In genomic region chr11:120381401-120381800, GRCh38 we compare ENCODE assay signal across 24 cellular contexts. TPM values are rescaled to one million over a fixed set of nuclear protein-coding genes. Genes with fewer than 3 reads are reported as not detected.
DNase-seq lines count a peak whose midpoint lies in the region; ATAC-seq, FAIRE-seq and TF ChIP-seq lines count a peak whose summit lies in the region.
"Had no signal": no experiment of that assay in that cellular context is flagged by ENCODE, and none has a peak within 500 bp of the region (broad histone marks: within the 10 kb centered on the region; RNA-seq: fewer than 3 reads in every experiment).

No MANE protein-coding gene starts in this region.

- FAIRE-seq in HepG2 (lab: Jason Lieb, UNC) = no peak
- FAIRE-seq in astrocyte (lab: Jason Lieb, UNC) = peak; percentile 78
- FAIRE-seq: GM12878 had no signal

- WGBS in HepG2 (ENCODE audit: low lambda C conversion rate) = 30% methylated on average over 7 of the region's 7 CpGs
- WGBS in right lobe of liver (ENCODE audit: insufficient coverage, low coverage, low lambda C conversion rate, missing lambda C conversion rate) = 58% methylated on average over 7 of the region's 7 CpGs

- H3K4me1 ChIP-seq in HepG2 (ENCODE audit: insufficient read depth, low read length) (peaks cover 48% of the 10 kb centered on the region), right lobe of liver (peaks cover 0 to 28% (median 2%) of the 10 kb centered on the region in 4 donors), astrocyte (ENCODE audit: insufficient read depth, low read length) (peaks cover 8% of the 10 kb centered on the region), fibroblast of lung (ENCODE audit: control insufficient read depth, extremely low read depth, insufficient read depth, low read length) (peaks cover 8% of the 10 kb centered on the region)

- no peak overlapping the region for H3K27ac Mint-ChIP-seq in astrocyte (ENCODE audit: unreplicated experiment)
- H3K27ac Mint-ChIP-seq: CD4-positive, alpha-beta memory T cell had no signal

- TF ChIP-seq POLR2A in HepG2 (IDR thresholded peaks at IDR 0.05; ENCODE audit: insufficient read depth in 1 of 2, low read depth in 2 of 2, low read length in 2 of 2) (no peak), right lobe of liver (IDR thresholded peaks at IDR 0.05) (no peak)

- H3K27me3 ChIP-seq in HepG2 (ENCODE audit: control insufficient read depth in 1 of 2, insufficient read depth in 2 of 2, low read length in 2 of 2) (no peaks in the 10 kb centered on the region), right lobe of liver (no peaks in the 10 kb centered on the region), astrocyte (ENCODE audit: insufficient read depth, low read length) (no peaks in the 10 kb centered on the region), fibroblast of lung (ENCODE audit: control insufficient read depth, insufficient read depth, low read length) (no peaks in the 10 kb centered on the region)
- H3K27me3 ChIP-seq: MG63 had no signal

- H3K36me3 Mint-ChIP-seq in astrocyte (ENCODE audit: low read depth, unreplicated experiment) = peaks cover 8% of the 10 kb centered on the region
- H3K36me3 Mint-ChIP-seq: CD4-positive, alpha-beta memory T cell had no signal

- POLR2A ChIA-PET in HepG2 (lab: Yijun Ruan, JAX) = interaction anchor here (0.8 kb wide), 1 partner anchor 35 kb away, joined by 3 read pairs; no protein-coding TSS in a partner anchor

- H3K36me3 ChIP-seq in HepG2 (replicated peaks in 1 of 2; ENCODE audit: control insufficient read depth in 1 of 2, insufficient read depth in 2 of 2, low read length in 2 of 2) = no peaks in the 10 kb centered on the region
- H3K36me3 ChIP-seq in right lobe of liver = no peaks in the 10 kb centered on the region
- H3K36me3 ChIP-seq in astrocyte (ENCODE audit: insufficient read depth, low read length) = no peaks in the 10 kb centered on the region
- no peaks in the 10 kb centered on the region for H3K36me3 ChIP-seq in fibroblast of lung (ENCODE audit: control insufficient read depth, insufficient read depth, low read length)

- TF ChIP-seq EP300 in HepG2 (IDR thresholded peaks at IDR 0.05; ENCODE audit: low read depth in 2 of 2, low read length in 2 of 2) (no peak), HepG2 (CRISPR knock-in tag; IDR thresholded peaks at IDR 0.05; ENCODE audit: borderline replicate concordance) (no peak)

- TF ChIP-seq CTCF in HepG2 (CRISPR knock-in tag; IDR thresholded peaks at IDR 0.05) (no peak), right lobe of liver (IDR thresholded peaks at IDR 0.05) (no peak), astrocyte (IDR thresholded peaks at IDR 0.05; ENCODE audit: insufficient read depth, low read depth, low read length) (no peak), fibroblast of lung (conservative IDR thresholded peaks at IDR 0.05 in 1 of 2, IDR thresholded peaks at IDR 0.05 in 1 of 2; ENCODE audit: low read depth in 1 of 2, low read length in 2 of 2) (no peak)

- H3K9ac ChIP-seq in HepG2 (ENCODE audit: insufficient read depth, low read depth, low read length) (no peak overlapping the region), astrocyte (ENCODE audit: low read length) (no peak overlapping the region), fibroblast of lung (ENCODE audit: insufficient read depth, low read length) (no peak overlapping the region)
- H3K9ac ChIP-seq: GM23248 had no signal

- intact Hi-C loops in HepG2 (cut with micrococcal nuclease; ENCODE audit: unreplicated experiment) = no loop called here
- intact Hi-C loops in right lobe of liver (cut with DNase I) = no loop called here

- no peak overlapping the region for H3K27ac ChIP-seq in HepG2 (ENCODE audit: extremely low read length, insufficient read depth, low read length)
- no peak overlapping the region for H3K27ac ChIP-seq in right lobe of liver
- H3K27ac ChIP-seq in astrocyte (ENCODE audit: low read depth, low read length) = no peak overlapping the region
- no peak overlapping the region for H3K27ac ChIP-seq in fibroblast of lung (ENCODE audit: insufficient read depth, low read length)
- H3K27ac ChIP-seq: GM23248, RWPE1 had no signal

- H3K4me1 Mint-ChIP-seq in astrocyte (ENCODE audit: low read depth, unreplicated experiment) = peaks cover 50% of the 10 kb centered on the region

- H3K4me3 ChIP-seq in HepG2 (replicated peaks in 1 of 3; ENCODE audit: insufficient read depth in 1 of 3, low read depth in 2 of 3, low read length in 3 of 3) (no peak overlapping the region; a peak in 1 of 6 replicates), right lobe of liver (no peak overlapping the region), astrocyte (ENCODE audit: insufficient read depth, low read depth, low read length) (no peak overlapping the region), fibroblast of lung (replicated peaks in 1 of 4; ENCODE audit: control extremely low read depth in 1 of 4, insufficient read depth in 1 of 4, low read depth in 3 of 4, low read length in 4 of 4) (no peak overlapping the region)
- H3K4me3 ChIP-seq: GM12878, GM23248, MG63 had no signal

- H3K9me3 ChIP-seq in HepG2 (ENCODE audit: low read length) (peaks cover 4% of the 10 kb centered on the region; the same call in 1 of the 2 replicates), right lobe of liver (no peaks in the 10 kb centered on the region), astrocyte (ENCODE audit: insufficient read depth, low read depth, low read length) (no peaks in the 10 kb centered on the region), fibroblast of lung (ENCODE audit: control insufficient read depth, insufficient read depth, low read depth, low read length) (no peaks in the 10 kb centered on the region)

- ATAC-seq in HepG2 (peak; percentile 49; the same call in 1 of the 3 replicates), right lobe of liver (no peak), GM18498 (IDR thresholded peaks at IDR 0.05; ENCODE audit: unreplicated experiment) (no peak), GM19328 (IDR thresholded peaks at IDR 0.05; ENCODE audit: unreplicated experiment) (no peak)
- ATAC-seq: GM12878, Panc1 had no signal

- DNase-seq in HepG2 (ENCODE audit: low spot score) (peak; percentile 58), right lobe of liver (no peak), astrocyte (ENCODE audit: low read depth) (no peak), fibroblast of lung (ENCODE audit: low read depth in 2 of 2) (no peak), AG08396 (ENCODE audit: low spot score) (no peak)
- DNase-seq: 8988T; C1 segment of cervical spinal cord; CD4-positive, alpha-beta memory T cell; COR-L47; EL; GDM1; GM23248; H7; KBM-7; MG63; NCI-H2029; NCI-H446 treated with DMSO at 0.1 percent for 48 hours; NCI-H526 treated with DMSO at 0.1 percent for 48 hours; SHP77 had no signal

- H3K4me2 ChIP-seq in HepG2 (ENCODE audit: low read depth, low read length) (peak overlapping the region; percentile 27), astrocyte (ENCODE audit: low read length) (no peak overlapping the region), fibroblast of lung (ENCODE audit: extremely low read depth, insufficient read depth, low read length) (peak overlapping the region; percentile 45)

- no peak overlapping the region for H3K4me3 Mint-ChIP-seq in astrocyte (ENCODE audit: unreplicated experiment)
- H3K4me3 Mint-ChIP-seq: CD4-positive, alpha-beta memory T cell had no signal

- no peak overlapping the region for H2AFZ ChIP-seq in HepG2 (ENCODE audit: low read length)
- H2AFZ ChIP-seq in astrocyte (ENCODE audit: low read depth, low read length) = no peak overlapping the region
- H2AFZ ChIP-seq in fibroblast of lung (ENCODE audit: low read length) = no peak overlapping the region
- H2AFZ ChIP-seq: GM23248 had no signal

- H3K79me2 ChIP-seq in HepG2 (ENCODE audit: insufficient read depth, low read length) (peaks cover 97% of the 10 kb centered on the region), astrocyte (ENCODE audit: insufficient read depth, low read length) (peaks cover 98% of the 10 kb centered on the region), fibroblast of lung (ENCODE audit: control insufficient read depth, insufficient read depth, low read length) (peaks cover 90% of the 10 kb centered on the region)

- TF ChIP-seq RAD21 in HepG2 (CRISPR knock-in tag; IDR thresholded peaks at IDR 0.05) = no peak

- in situ Hi-C loops in HepG2 (cut with HindIII; ENCODE audit: extremely low pct_ligation_motif_present, low pct_unique_long_range_greater_than_20kb) = no loop called here

- BruUV-seq in HepG2 (replicated peaks; lab: Mats Ljungman, UMichigan) = no TSS peak

- CTCF ChIA-PET in HepG2 (lab: Yijun Ruan, JAX; ENCODE audit: low intra/inter-chr PET ratio, low total read pairs) = no interaction called here

- H4K20me1 ChIP-seq in HepG2 (ENCODE audit: insufficient read depth, low read length) (peaks cover 25% of the 10 kb centered on the region), astrocyte (ENCODE audit: insufficient read depth, low read length) (peaks cover 71% of the 10 kb centered on the region), fibroblast of lung (ENCODE audit: control insufficient read depth, extremely low read depth, insufficient read depth, low read length) (no peaks in the 10 kb centered on the region)

- peaks cover 6% of the 10 kb centered on the region for H3K9me3 Mint-ChIP-seq in astrocyte (ENCODE audit: unreplicated experiment)

- H3K27me3 Mint-ChIP-seq in astrocyte (ENCODE audit: low read depth, unreplicated experiment) = no peaks in the 10 kb centered on the region

RNA-seq across cellular contexts. Expression of gene ARHGEF12, which starts 45.2 kb away (rescaled TPM):
- total RNA-seq in HepG2 (2016; rRNA removed; fragmentation: Illumina TruSeq; extraction: Trizol) = 54.4 and 72.2 TPM in 2 replicates
- total RNA-seq in HepG2 (2016; cell fraction: cytosol; rRNA removed; fragmentation: Illumina TruSeq; extraction: Trizol; ENCODE audit: low read depth) = 23.8 and 24.8 TPM in 2 replicates
- total RNA-seq in HepG2 (2016; cell fraction: insoluble cytoplasmic fraction; rRNA removed; fragmentation: Illumina TruSeq; extraction: Trizol) = 51.9 and 66.9 TPM in 2 replicates
- total RNA-seq in HepG2 (2016; cell fraction: membrane; rRNA removed; fragmentation: Illumina TruSeq; extraction: Trizol) = 27.8 and 29.0 TPM in 2 replicates
- 65.7 and 68.9 TPM in 2 replicates for total RNA-seq in HepG2 (2016; cell fraction: nucleus; rRNA removed; fragmentation: Illumina TruSeq; extraction: Trizol)
- 16.2 and 17.9 TPM in 2 replicates for polyA plus RNA-seq in HepG2 (2011; rRNA removed)
- 10.1 and 15.9 TPM in 2 replicates for polyA plus RNA-seq in HepG2 (2011; cell fraction: cytosol; rRNA removed)
- 18.6 and 22.0 TPM in 2 replicates for polyA plus RNA-seq in HepG2 (2011; cell fraction: nucleus; rRNA removed)
- polyA plus RNA-seq in HepG2 (2012) = 30.2 and 31.4 TPM in 2 replicates
- 0.95 and 1.2 TPM in 2 replicates for polyA plus RNA-seq in HepG2 (2016; cell fraction: cytosol; fragmentation: Illumina TruSeq; extraction: Trizol; ENCODE audit: low read depth)
- polyA plus RNA-seq in HepG2 (2016; cell fraction: insoluble cytoplasmic fraction; fragmentation: Illumina TruSeq; extraction: Trizol; ENCODE audit: low read depth) = 35.8 and 36.1 TPM in 2 replicates
- polyA plus RNA-seq in HepG2 (2016; cell fraction: membrane; fragmentation: Illumina TruSeq; extraction: Trizol; ENCODE audit: low read depth) = 5.1 and 6.3 TPM in 2 replicates
- polyA plus RNA-seq in HepG2 (2016; cell fraction: nucleus; fragmentation: Illumina TruSeq; extraction: Trizol; ENCODE audit: insufficient read depth, low read depth) = 31.1 and 33.7 TPM in 2 replicates
- polyA minus RNA-seq in HepG2 (2011; rRNA and poly(A)+ RNA removed; ENCODE audit: low replicate concordance) = 46.5 and 46.8 TPM in 2 replicates
- 52.1 and 66.1 TPM in 2 replicates for polyA minus RNA-seq in HepG2 (2011; cell fraction: cytosol; rRNA and poly(A)+ RNA removed)
- polyA minus RNA-seq in HepG2 (2011; cell fraction: nucleus; rRNA and poly(A)+ RNA removed) = 151 and 164 TPM in 2 replicates
- total RNA-seq in right lobe of liver = 100 to 1,000 TPM in 3 of 6 experiments, 10 to 100 TPM in 3; 75.1 to 113 (median 94.0) TPM
- 78.0 and 83.1 TPM in 2 replicates for total RNA-seq in astrocyte
- 107 and 141 TPM in 2 replicates for total RNA-seq in fibroblast of lung
- polyA plus RNA-seq in fibroblast of lung = 52.7 and 63.1 TPM in 2 replicates
- polyA plus RNA-seq in fibroblast of lung (2012) = 46.9 and 58.5 TPM in 2 replicates
- 46.8 and 57.9 TPM in 2 replicates for polyA minus RNA-seq in fibroblast of lung (ENCODE audit: low replicate concordance)

RNA-seq across cellular contexts. Expression of gene TLCD5, which starts 56.3 kb away (rescaled TPM):
- total RNA-seq in HepG2 (2016; rRNA removed; fragmentation: Illumina TruSeq; extraction: Trizol) (4.1 and 6.1 TPM in 2 replicates), right lobe of liver (1 to 10 TPM in 1 of 6 experiments, under 1 TPM in 5; 0.07 to 1.3 (median 0.38) TPM), astrocyte (9.3 and 9.5 TPM in 2 replicates), fibroblast of lung (9.8 and 13.2 TPM in 2 replicates)
- 9.6 and 10.5 TPM in 2 replicates for total RNA-seq in HepG2 (2016; cell fraction: cytosol; rRNA removed; fragmentation: Illumina TruSeq; extraction: Trizol; ENCODE audit: low read depth)
- 3.9 and 5.8 TPM in 2 replicates for total RNA-seq in HepG2 (2016; cell fraction: insoluble cytoplasmic fraction; rRNA removed; fragmentation: Illumina TruSeq; extraction: Trizol)
- total RNA-seq in HepG2 (2016; cell fraction: membrane; rRNA removed; fragmentation: Illumina TruSeq; extraction: Trizol) = 9.2 and 11.6 TPM in 2 replicates
- 5.6 and 5.9 TPM in 2 replicates for total RNA-seq in HepG2 (2016; cell fraction: nucleus; rRNA removed; fragmentation: Illumina TruSeq; extraction: Trizol)
- polyA plus RNA-seq in HepG2 (2011; rRNA removed) (7.2 and 7.6 TPM in 2 replicates), fibroblast of lung (12.1 and 17.0 TPM in 2 replicates)
- polyA plus RNA-seq in HepG2 (2011; cell fraction: cytosol; rRNA removed) = 5.8 and 7.1 TPM in 2 replicates
- polyA plus RNA-seq in HepG2 (2011; cell fraction: nucleus; rRNA removed) = 10.9 and 15.5 TPM in 2 replicates
- 3.8 and 5.5 TPM in 2 replicates for polyA plus RNA-seq in HepG2 (2012)
- polyA plus RNA-seq in HepG2 (2016; cell fraction: cytosol; fragmentation: Illumina TruSeq; extraction: Trizol; ENCODE audit: low read depth) = 12.4 and 13.2 TPM in 2 replicates
- polyA plus RNA-seq in HepG2 (2016; cell fraction: insoluble cytoplasmic fraction; fragmentation: Illumina TruSeq; extraction: Trizol; ENCODE audit: low read depth) = 3.1 and 3.6 TPM in 2 replicates
- 8.8 and 10.0 TPM in 2 replicates for polyA plus RNA-seq in HepG2 (2016; cell fraction: membrane; fragmentation: Illumina TruSeq; extraction: Trizol; ENCODE audit: low read depth)
- polyA plus RNA-seq in HepG2 (2016; cell fraction: nucleus; fragmentation: Illumina TruSeq; extraction: Trizol; ENCODE audit: insufficient read depth, low read depth) = 10.3 and 11.4 TPM in 2 replicates
- polyA minus RNA-seq in HepG2 (2011; rRNA and poly(A)+ RNA removed; ENCODE audit: low replicate concordance) = 9.7 and 11.0 TPM in 2 replicates
- polyA minus RNA-seq in HepG2 (2011; cell fraction: cytosol; rRNA and poly(A)+ RNA removed) = 2.6 and 3.7 TPM in 2 replicates
- 4.5 and 8.3 TPM in 2 replicates for polyA minus RNA-seq in HepG2 (2011; cell fraction: nucleus; rRNA and poly(A)+ RNA removed)
- 9.3 and 12.0 TPM in 2 replicates for polyA plus RNA-seq in fibroblast of lung (2012)
- polyA minus RNA-seq in fibroblast of lung (ENCODE audit: low replicate concordance) = 5.3 and 8.6 TPM in 2 replicates
